In the genomic region with DNA sequence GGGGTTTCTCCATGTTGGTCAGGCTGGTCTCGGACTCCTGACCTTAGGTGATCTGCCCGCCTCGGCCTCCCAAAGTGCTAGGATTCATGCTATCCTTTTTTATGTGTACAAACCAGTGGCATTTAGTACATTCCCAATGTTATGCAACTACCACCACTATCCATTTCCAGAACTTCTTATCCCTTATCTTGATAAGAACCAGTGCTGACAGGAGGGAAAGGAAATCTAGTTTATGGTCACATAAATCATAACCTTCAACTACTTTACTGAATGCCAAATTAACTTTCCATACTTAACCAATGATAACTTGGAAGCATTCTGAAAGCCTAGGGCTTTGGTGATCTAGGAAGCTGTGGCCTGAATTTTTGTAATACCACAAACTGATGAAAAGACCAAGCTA, we compare ENCODE assay signal across 1 cellular context.
TF ChIP-seq lines count a peak whose summit lies in the region.

No MANE protein-coding gene starts in this region.

TF ChIP-seq in IMR-90, 13 proteins besides CTCF, POLR2A, EP300 and RAD21 (continued from another document):
- TF ChIP-seq MAFK (IDR thresholded peaks at IDR 0.05; ENCODE audit: low read depth, low read length), result no peak
- no peak for TF ChIP-seq CEBPB (IDR thresholded peaks at IDR 0.05; ENCODE audit: low read depth, low read length)
- no peak for TF ChIP-seq MXI1 (IDR thresholded peaks at IDR 0.05; ENCODE audit: borderline replicate concordance, low read depth, low read length)
- no peak for TF ChIP-seq RFX5 (IDR thresholded peaks at IDR 0.05; ENCODE audit: low read depth, low read length)
- TF ChIP-seq CHD1 (IDR thresholded peaks at IDR 0.05; ENCODE audit: low read depth, low read length), result no peak
- no peak for TF ChIP-seq BHLHE40 (IDR thresholded peaks at IDR 0.05; ENCODE audit: low read depth, low read length)
